10 cellular contexts compared by ENCODE assay signal in genomic region chr11:130634981-130635473, GRCh38.
DNase-seq lines count a peak whose midpoint lies in the region; ATAC-seq and TF ChIP-seq lines count a peak whose summit lies in the region.
"Had no signal": no experiment of that assay in that cellular context is flagged by ENCODE, and none has a peak within 500 bp of the region (broad histone marks: within the 10 kb centered on the region; RNA-seq: fewer than 3 reads in every experiment).

No MANE protein-coding gene starts in this region.

- H3K9me3 ChIP-seq in OCI-LY3 (ENCODE audit: insufficient read depth, low read length) (no peaks in the 10 kb centered on the region), fibroblast of lung (ENCODE audit: control insufficient read depth, insufficient read depth, low read depth, low read length) (no peaks in the 10 kb centered on the region), thoracic aorta (no peaks in the 10 kb centered on the region), Caco-2 (no peaks in the 10 kb centered on the region)
- H3K9me3 ChIP-seq: BLaER1 had no signal

- H3K36me3 ChIP-seq in OCI-LY3 (replicated peaks; ENCODE audit: low read depth, low read length) (no peaks in the 10 kb centered on the region), fibroblast of lung (ENCODE audit: control insufficient read depth, insufficient read depth, low read length) (no peaks in the 10 kb centered on the region), thoracic aorta (no peaks in the 10 kb centered on the region), Caco-2 (ENCODE audit: control insufficient read depth, insufficient read depth, low read length) (no peaks in the 10 kb centered on the region)
- H3K36me3 ChIP-seq: BLaER1 had no signal

- H3K9me3 Mint-ChIP-seq in activated CD4-positive, alpha-beta T cell treated with anti-CD3 and anti-CD28 coated beads, Interleukin-2, amount 10 ng/mL, durations not matched to agents 7 days and 5 days, result no peaks in the 10 kb centered on the region
- no peaks in the 10 kb centered on the region for H3K9me3 Mint-ChIP-seq in Caco-2 (ENCODE audit: unreplicated experiment)
- H3K9me3 Mint-ChIP-seq: immature natural killer cell had no signal

- TF ChIP-seq CTCF in OCI-LY3 (IDR thresholded peaks at IDR 0.05; ENCODE audit: low read depth, low read length) (no peak), fibroblast of lung (conservative IDR thresholded peaks at IDR 0.05 in 1 of 2, IDR thresholded peaks at IDR 0.05 in 1 of 2; ENCODE audit: low read depth in 1 of 2, low read length in 2 of 2) (no peak), thoracic aorta (IDR thresholded peaks at IDR 0.05) (no peak), Caco-2 (IDR thresholded peaks at IDR 0.05; ENCODE audit: insufficient read depth in 1 of 2, low read depth in 1 of 2, low read length in 1 of 2, severe bottlenecking in 1 of 2, unreplicated experiment in 1 of 2) (no peak)

- H3K27ac Mint-ChIP-seq in activated CD4-positive, alpha-beta T cell treated with anti-CD3 and anti-CD28 coated beads, Interleukin-2, amount 10 ng/mL, durations not matched to agents 7 days and 5 days, result peak overlapping the region; percentile 25
- no peak overlapping the region for H3K27ac Mint-ChIP-seq in Caco-2 (ENCODE audit: unreplicated experiment)
- H3K27ac Mint-ChIP-seq: immature natural killer cell had no signal

- H3K4me2 ChIP-seq in OCI-LY3 (ENCODE audit: low read length), result peak overlapping the region; percentile 72
- H3K4me2 ChIP-seq in fibroblast of lung (ENCODE audit: extremely low read depth, insufficient read depth, low read length), result peak overlapping the region; percentile 40
- H3K4me2 ChIP-seq: BLaER1 had no signal

- H3K9ac ChIP-seq in OCI-LY3 (ENCODE audit: low read length) (peak overlapping the region; percentile 14; the same call in 1 of the 2 replicates), fibroblast of lung (ENCODE audit: insufficient read depth, low read length) (peak overlapping the region; percentile 13)
- H3K9ac ChIP-seq: BLaER1 had no signal

- H3K4me1 ChIP-seq in OCI-LY3 (ENCODE audit: low read length), result peaks cover 52% of the 10 kb centered on the region
- peaks cover 42% of the 10 kb centered on the region for H3K4me1 ChIP-seq in fibroblast of lung (ENCODE audit: control insufficient read depth, extremely low read depth, insufficient read depth, low read length)
- H3K4me1 ChIP-seq in thoracic aorta (ENCODE audit: control insufficient read depth in 1 of 2, low read depth in 2 of 2), result peaks cover 7 to 34% of the 10 kb centered on the region in 2 donors
- H3K4me1 ChIP-seq in Caco-2, result peaks cover 7% of the 10 kb centered on the region; the same call in 1 of the 2 replicates
- H3K4me1 ChIP-seq: BLaER1 had no signal

- peak; percentile 14 for DNase-seq in activated CD4-positive, alpha-beta T cell treated with anti-CD3 and anti-CD28 coated beads, Interleukin-2, amount 10 ng/mL, durations not matched to agents 7 days and 5 days
- no peak for DNase-seq in activated CD4-positive, alpha-beta T cell treated with anti-CD3 and anti-CD28 coated beads, Interleukin-2, amount 50 U/mL, for 4 hours
- DNase-seq in fibroblast of lung (ENCODE audit: low read depth in 2 of 2) (peak; percentile 56 to 75), thoracic aorta (ENCODE audit: low spot score) (no peak), Caco-2 (no peak)
- DNase-seq: immature natural killer cell had no signal

- H3K27me3 Mint-ChIP-seq in activated CD4-positive, alpha-beta T cell treated with anti-CD3 and anti-CD28 coated beads, Interleukin-2, amount 10 ng/mL, durations not matched to agents 7 days and 5 days, result no peaks in the 10 kb centered on the region
- H3K27me3 Mint-ChIP-seq in Caco-2 (ENCODE audit: insufficient read depth, unreplicated experiment), result peaks cover 9% of the 10 kb centered on the region

- no peak overlapping the region for H3K4me3 Mint-ChIP-seq in activated CD4-positive, alpha-beta T cell treated with anti-CD3 and anti-CD28 coated beads, Interleukin-2, amount 10 ng/mL, durations not matched to agents 7 days and 5 days
- no peak overlapping the region for H3K4me3 Mint-ChIP-seq in Caco-2 (ENCODE audit: unreplicated experiment)
- H3K4me3 Mint-ChIP-seq: immature natural killer cell had no signal

- POLR2A ChIA-PET in activated CD4-positive, alpha-beta T cell treated with anti-CD3 and anti-CD28 coated beads, Interleukin-2, amount 10 ng/mL, durations not matched to agents 7 days and 5 days (lab: Charles Lee), result no interaction called here
- POLR2A ChIA-PET in Caco-2 (lab: Charles Lee), result no interaction called here

- H3K4me3 ChIP-seq in OCI-LY3 (ENCODE audit: low read length) (peak overlapping the region; percentile 53), fibroblast of lung (replicated peaks in 1 of 4; ENCODE audit: control extremely low read depth in 1 of 4, insufficient read depth in 1 of 4, low read depth in 3 of 4, low read length in 4 of 4) (no peak overlapping the region), thoracic aorta (no peak overlapping the region), Caco-2 (ENCODE audit: low read depth, low read length) (no peak overlapping the region)
- H3K4me3 ChIP-seq: BLaER1 had no signal

- ATAC-seq in thoracic aorta (ENCODE audit: insufficient number of reproducible peaks, low FRiP score, low read depth) (peak; percentile 31), HG03432 (IDR thresholded peaks at IDR 0.05; ENCODE audit: unreplicated experiment) (no peak), GM21529 (IDR thresholded peaks at IDR 0.05; ENCODE audit: unreplicated experiment) (no peak)

- H3K79me2 ChIP-seq in OCI-LY3 (ENCODE audit: low read length) (no peaks in the 10 kb centered on the region), fibroblast of lung (ENCODE audit: control insufficient read depth, insufficient read depth, low read length) (no peaks in the 10 kb centered on the region)

- H4K20me1 ChIP-seq in OCI-LY3 (ENCODE audit: insufficient read depth, low read length) (no peaks in the 10 kb centered on the region), fibroblast of lung (ENCODE audit: control insufficient read depth, extremely low read depth, insufficient read depth, low read length) (no peaks in the 10 kb centered on the region)
- H4K20me1 ChIP-seq: BLaER1 had no signal

- intact Hi-C loops in Caco-2 (cut with micrococcal nuclease; ENCODE audit: unreplicated experiment), result no loop called here

- CTCF ChIA-PET in activated CD4-positive, alpha-beta T cell treated with anti-CD3 and anti-CD28 coated beads, Interleukin-2, amount 10 ng/mL, durations not matched to agents 7 days and 5 days (lab: Charles Lee), result no interaction called here
- CTCF ChIA-PET in Caco-2 (lab: Charles Lee), result interaction anchor here (0.6 kb wide), 1 partner anchor 196 kb away, joined by 3 read pairs; no protein-coding TSS in a partner anchor

- peak overlapping the region; percentile 12 for H3K27ac ChIP-seq in OCI-LY3 (ENCODE audit: low read length)
- peak overlapping the region; percentile 68 for H3K27ac ChIP-seq in fibroblast of lung (ENCODE audit: insufficient read depth, low read length)
- H3K27ac ChIP-seq in thoracic aorta, result no peak overlapping the region
- H3K27ac ChIP-seq: BLaER1 had no signal

- H3K27me3 ChIP-seq in OCI-LY3 (ENCODE audit: low read depth, low read length) (0 out of 2 replicates have a peak, but pooled peaks cover 3% of the 10 kb centered on the region), fibroblast of lung (ENCODE audit: control insufficient read depth, insufficient read depth, low read length) (no peaks in the 10 kb centered on the region), thoracic aorta (replicated peaks; ENCODE audit: insufficient read depth) (no peaks in the 10 kb centered on the region), Caco-2 (replicated peaks; ENCODE audit: control insufficient read depth, insufficient read depth, low read length) (peaks cover 1% of the 10 kb centered on the region; the same call in 1 of the 2 replicates)
- H3K27me3 ChIP-seq: BLaER1 had no signal

- H3K4me1 Mint-ChIP-seq in activated CD4-positive, alpha-beta T cell treated with anti-CD3 and anti-CD28 coated beads, Interleukin-2, amount 10 ng/mL, durations not matched to agents 7 days and 5 days, result peaks cover 31% of the 10 kb centered on the region
- peaks cover 6% of the 10 kb centered on the region for H3K4me1 Mint-ChIP-seq in Caco-2 (ENCODE audit: low read depth, unreplicated experiment)
- H3K4me1 Mint-ChIP-seq: immature natural killer cell had no signal

- H2AFZ ChIP-seq in OCI-LY3 (ENCODE audit: low read depth, low read length) (peak overlapping the region; percentile 54), fibroblast of lung (ENCODE audit: low read length) (peak overlapping the region; percentile 74)

- no TSS peak for BruUV-seq in Caco-2 (replicated peaks; lab: Mats Ljungman, UMichigan)

- H3K36me3 Mint-ChIP-seq in activated CD4-positive, alpha-beta T cell treated with anti-CD3 and anti-CD28 coated beads, Interleukin-2, amount 10 ng/mL, durations not matched to agents 7 days and 5 days (ENCODE audit: low read depth), result no peaks in the 10 kb centered on the region
- no peaks in the 10 kb centered on the region for H3K36me3 Mint-ChIP-seq in Caco-2 (ENCODE audit: insufficient read depth, unreplicated experiment)
- H3K36me3 Mint-ChIP-seq: immature natural killer cell had no signal

Comparison
In these comparisons a context has a peak if more than half of its experiments do, and no peak if none do; other contexts are left out.
1. DNase-seq: peak in activated CD4-positive, alpha-beta T cell treated with anti-CD3 and anti-CD28 coated beads, Interleukin-2, amount 10 ng/mL, durations not matched to agents 7 days and 5 days (single experiment) and fibroblast of lung (2 of 2); none in activated CD4-positive, alpha-beta T cell treated with anti-CD3 and anti-CD28 coated beads, Interleukin-2, amount 50 U/mL, for 4 hours (0 of 2), thoracic aorta (single experiment) and Caco-2 (0 of 2).
2. H3K27ac ChIP-seq: peak in OCI-LY3 (single experiment) and fibroblast of lung (single experiment); none in thoracic aorta (0 of 2).